1 cellular context compared by ENCODE assay signal in the genomic region with DNA sequence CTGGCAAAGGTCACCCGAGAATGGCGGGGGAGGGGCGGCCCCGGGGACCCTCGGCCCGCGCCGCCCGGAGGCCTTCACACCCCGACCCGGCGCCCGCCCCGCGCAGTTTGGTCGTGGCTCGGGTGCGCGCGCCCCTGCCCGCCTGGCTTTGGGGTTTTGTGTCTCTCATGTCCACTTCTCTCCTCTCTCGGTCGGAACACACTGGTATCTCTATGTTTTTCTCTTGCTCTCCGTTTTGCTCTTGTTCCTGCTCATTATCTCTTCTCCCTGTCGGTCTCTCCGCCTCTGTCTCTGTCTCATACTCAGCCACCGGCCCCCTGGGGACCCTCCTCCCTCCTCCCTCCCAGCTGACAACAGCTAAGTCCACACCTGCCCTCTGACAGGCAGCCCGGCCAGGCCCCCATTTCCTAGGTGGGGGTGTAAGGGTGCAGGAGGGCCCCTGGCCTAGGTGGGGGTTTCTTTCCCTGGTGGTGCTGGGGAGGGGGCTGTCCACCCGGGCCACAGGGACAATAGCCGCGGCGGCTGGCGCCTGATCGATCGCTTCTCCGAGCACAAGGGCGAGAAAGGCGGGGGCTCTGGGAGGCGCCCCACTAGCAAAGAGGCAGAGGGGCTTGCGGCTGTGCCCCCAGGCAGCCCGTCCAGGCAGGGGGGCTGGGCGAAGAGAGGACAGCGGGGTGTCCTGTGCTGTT.
A peak's percentile ranks its signal among the peaks of the same experiment; 100 is the strongest.
TF ChIP-seq lines count a peak whose summit lies in the region.

No MANE protein-coding gene starts in this region.

TF ChIP-seq in K562, 482 proteins besides CTCF, POLR2A, EP300 and RAD21:
- TF ChIP-seq CREB1 (IDR thresholded peaks at IDR 0.05) = no peak
- no peak for TF ChIP-seq CREB1 (CRISPR knock-in tag; IDR thresholded peaks at IDR 0.05)
- TF ChIP-seq, protein P1, sequence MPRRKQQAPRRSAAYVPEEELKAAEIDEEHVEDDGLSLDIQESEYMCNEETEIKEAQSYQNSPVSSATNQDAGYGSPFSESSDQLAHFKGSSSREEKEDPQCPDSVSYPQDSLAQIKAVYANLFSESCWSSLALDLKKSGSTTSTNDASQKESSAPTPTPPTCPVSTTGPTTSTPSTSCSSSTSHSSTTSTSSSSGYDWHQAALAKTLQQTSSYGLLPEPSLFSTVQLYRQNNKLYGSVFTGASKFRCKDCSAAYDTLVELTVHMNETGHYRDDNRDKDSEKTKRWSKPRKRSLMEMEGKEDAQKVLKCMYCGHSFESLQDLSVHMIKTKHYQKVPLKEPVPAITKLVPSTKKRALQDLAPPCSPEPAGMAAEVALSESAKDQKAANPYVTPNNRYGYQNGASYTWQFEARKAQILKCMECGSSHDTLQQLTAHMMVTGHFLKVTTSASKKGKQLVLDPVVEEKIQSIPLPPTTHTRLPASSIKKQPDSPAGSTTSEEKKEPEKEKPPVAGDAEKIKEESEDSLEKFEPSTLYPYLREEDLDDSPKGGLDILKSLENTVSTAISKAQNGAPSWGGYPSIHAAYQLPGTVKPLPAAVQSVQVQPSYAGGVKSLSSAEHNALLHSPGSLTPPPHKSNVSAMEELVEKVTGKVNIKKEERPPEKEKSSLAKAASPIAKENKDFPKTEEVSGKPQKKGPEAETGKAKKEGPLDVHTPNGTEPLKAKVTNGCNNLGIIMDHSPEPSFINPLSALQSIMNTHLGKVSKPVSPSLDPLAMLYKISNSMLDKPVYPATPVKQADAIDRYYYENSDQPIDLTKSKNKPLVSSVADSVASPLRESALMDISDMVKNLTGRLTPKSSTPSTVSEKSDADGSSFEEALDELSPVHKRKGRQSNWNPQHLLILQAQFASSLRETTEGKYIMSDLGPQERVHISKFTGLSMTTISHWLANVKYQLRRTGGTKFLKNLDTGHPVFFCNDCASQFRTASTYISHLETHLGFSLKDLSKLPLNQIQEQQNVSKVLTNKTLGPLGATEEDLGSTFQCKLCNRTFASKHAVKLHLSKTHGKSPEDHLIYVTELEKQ (CRISPR knock-in tag; IDR thresholded peaks at IDR 0.05) = no peak
- no peak for TF ChIP-seq ZNF699 (CRISPR knock-in tag; IDR thresholded peaks at IDR 0.05; ENCODE audit: insufficient replicate concordance)
- no peak for TF ChIP-seq NELFE (IDR thresholded peaks at IDR 0.05; ENCODE audit: insufficient read depth, insufficient read length)
- no peak for TF ChIP-seq ARHGAP35 (IDR thresholded peaks at IDR 0.05; ENCODE audit: partially characterized antibody)
- TF ChIP-seq, protein P2, sequence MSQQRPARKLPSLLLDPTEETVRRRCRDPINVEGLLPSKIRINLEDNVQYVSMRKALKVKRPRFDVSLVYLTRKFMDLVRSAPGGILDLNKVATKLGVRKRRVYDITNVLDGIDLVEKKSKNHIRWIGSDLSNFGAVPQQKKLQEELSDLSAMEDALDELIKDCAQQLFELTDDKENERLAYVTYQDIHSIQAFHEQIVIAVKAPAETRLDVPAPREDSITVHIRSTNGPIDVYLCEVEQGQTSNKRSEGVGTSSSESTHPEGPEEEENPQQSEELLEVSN (IDR thresholded peaks at IDR 0.05; ENCODE audit: borderline replicate concordance in 1 of 2, extremely low read depth in 1 of 2, insufficient read depth in 1 of 2, insufficient read length in 1 of 2, low read depth in 1 of 2, low read length in 1 of 2, poor library complexity in 1 of 2, severe bottlenecking in 1 of 2) = peak in 1 of 2 experiments; percentile 22
- no peak for TF ChIP-seq MYC (IDR thresholded peaks at IDR 0.05; ENCODE audit: low read depth, low read length)
- no peak for TF ChIP-seq MYC (CRISPR knock-in tag; IDR thresholded peaks at IDR 0.05; ENCODE audit: borderline replicate concordance, low read depth)
- TF ChIP-seq GTF2E2 (tag; IDR thresholded peaks at IDR 0.05) = no peak
- TF ChIP-seq ZNF764 (CRISPR knock-in tag; IDR thresholded peaks at IDR 0.05; ENCODE audit: low read depth) = no peak
- no peak for TF ChIP-seq ADNP (tag; IDR thresholded peaks at IDR 0.05)
- TF ChIP-seq ZKSCAN8 (CRISPR knock-in tag; IDR thresholded peaks at IDR 0.05) = no peak
- peak; percentile 21; the same call in 1 of the 2 replicates for TF ChIP-seq ZBTB7A (IDR thresholded peaks at IDR 0.05; ENCODE audit: borderline replicate concordance, control insufficient read depth, low read depth, low read length)
- TF ChIP-seq ZFPM2 (CRISPR knock-in tag; IDR thresholded peaks at IDR 0.05) = no peak
- TF ChIP-seq, protein P3, sequence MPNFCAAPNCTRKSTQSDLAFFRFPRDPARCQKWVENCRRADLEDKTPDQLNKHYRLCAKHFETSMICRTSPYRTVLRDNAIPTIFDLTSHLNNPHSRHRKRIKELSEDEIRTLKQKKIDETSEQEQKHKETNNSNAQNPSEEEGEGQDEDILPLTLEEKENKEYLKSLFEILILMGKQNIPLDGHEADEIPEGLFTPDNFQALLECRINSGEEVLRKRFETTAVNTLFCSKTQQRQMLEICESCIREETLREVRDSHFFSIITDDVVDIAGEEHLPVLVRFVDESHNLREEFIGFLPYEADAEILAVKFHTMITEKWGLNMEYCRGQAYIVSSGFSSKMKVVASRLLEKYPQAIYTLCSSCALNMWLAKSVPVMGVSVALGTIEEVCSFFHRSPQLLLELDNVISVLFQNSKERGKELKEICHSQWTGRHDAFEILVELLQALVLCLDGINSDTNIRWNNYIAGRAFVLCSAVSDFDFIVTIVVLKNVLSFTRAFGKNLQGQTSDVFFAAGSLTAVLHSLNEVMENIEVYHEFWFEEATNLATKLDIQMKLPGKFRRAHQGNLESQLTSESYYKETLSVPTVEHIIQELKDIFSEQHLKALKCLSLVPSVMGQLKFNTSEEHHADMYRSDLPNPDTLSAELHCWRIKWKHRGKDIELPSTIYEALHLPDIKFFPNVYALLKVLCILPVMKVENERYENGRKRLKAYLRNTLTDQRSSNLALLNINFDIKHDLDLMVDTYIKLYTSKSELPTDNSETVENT (CRISPR knock-in tag; IDR thresholded peaks at IDR 0.05) = no peak
- no peak for TF ChIP-seq PHF20 (IDR thresholded peaks at IDR 0.05; ENCODE audit: partially characterized antibody)
- TF ChIP-seq, protein P4, sequence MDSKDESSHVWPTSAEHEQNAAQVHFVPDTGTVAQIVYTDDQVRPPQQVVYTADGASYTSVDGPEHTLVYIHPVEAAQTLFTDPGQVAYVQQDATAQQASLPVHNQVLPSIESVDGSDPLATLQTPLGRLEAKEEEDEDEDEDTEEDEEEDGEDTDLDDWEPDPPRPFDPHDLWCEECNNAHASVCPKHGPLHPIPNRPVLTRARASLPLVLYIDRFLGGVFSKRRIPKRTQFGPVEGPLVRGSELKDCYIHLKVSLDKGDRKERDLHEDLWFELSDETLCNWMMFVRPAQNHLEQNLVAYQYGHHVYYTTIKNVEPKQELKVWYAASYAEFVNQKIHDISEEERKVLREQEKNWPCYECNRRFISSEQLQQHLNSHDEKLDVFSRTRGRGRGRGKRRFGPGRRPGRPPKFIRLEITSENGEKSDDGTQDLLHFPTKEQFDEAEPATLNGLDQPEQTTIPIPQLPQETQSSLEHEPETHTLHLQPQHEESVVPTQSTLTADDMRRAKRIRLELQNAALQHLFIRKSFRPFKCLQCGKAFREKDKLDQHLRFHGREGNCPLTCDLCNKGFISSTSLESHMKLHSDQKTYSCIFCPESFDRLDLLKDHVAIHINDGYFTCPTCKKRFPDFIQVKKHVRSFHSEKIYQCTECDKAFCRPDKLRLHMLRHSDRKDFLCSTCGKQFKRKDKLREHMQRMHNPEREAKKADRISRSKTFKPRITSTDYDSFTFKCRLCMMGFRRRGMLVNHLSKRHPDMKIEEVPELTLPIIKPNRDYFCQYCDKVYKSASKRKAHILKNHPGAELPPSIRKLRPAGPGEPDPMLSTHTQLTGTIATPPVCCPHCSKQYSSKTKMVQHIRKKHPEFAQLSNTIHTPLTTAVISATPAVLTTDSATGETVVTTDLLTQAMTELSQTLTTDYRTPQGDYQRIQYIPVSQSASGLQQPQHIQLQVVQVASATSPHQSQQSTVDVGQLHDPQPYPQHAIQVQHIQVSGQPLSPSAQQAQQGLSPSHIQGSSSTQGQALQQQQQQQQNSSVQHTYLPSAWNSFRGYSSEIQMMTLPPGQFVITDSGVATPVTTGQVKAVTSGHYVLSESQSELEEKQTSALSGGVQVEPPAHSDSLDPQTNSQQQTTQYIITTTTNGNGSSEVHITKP (IDR thresholded peaks at IDR 0.05; ENCODE audit: partially characterized antibody) = no peak
